In the genomic region with DNA sequence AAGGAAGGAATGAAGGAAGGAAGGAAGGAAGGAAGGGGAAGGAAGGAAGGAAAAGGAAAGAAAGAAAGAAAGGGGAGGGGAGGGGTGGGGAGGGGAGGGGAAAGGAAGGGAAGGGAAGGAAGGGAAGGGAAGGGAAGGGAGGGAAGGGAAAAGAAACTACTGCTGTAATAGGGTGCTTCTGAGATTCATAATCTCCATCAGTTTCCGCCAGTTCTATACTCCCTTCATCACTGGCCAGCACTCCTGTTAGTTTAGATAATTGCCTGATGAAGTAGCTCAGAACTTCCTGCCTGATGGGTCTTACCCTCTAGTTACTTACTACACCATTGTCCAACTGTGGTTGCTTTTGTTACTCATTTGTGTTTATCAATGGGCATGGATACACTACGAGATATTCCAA, we compare ENCODE assay signal across 9 cellular contexts. TPM values are rescaled to one million over a fixed set of nuclear protein-coding genes. Genes with fewer than 3 reads are reported as not detected.
"Had no signal": no experiment of that assay in that cellular context is flagged by ENCODE, and none has a peak within 500 bp of the region (broad histone marks: within the 10 kb centered on the region; RNA-seq: fewer than 3 reads in every experiment).

No MANE protein-coding gene starts in this region.

- H3K9me3 Mint-ChIP-seq: GM23338, H9 had no signal

- H3K4me1 Mint-ChIP-seq: GM23338, H9 had no signal

- H3K4me2 ChIP-seq: GM23338 had no signal

- DNase-seq: H9, HCEC 1CT, IMR-90, KG1 had no signal

- H3K4me3 Mint-ChIP-seq: GM23338, H9 had no signal

- ATAC-seq: GM23338, K562 had no signal

- H2AFZ ChIP-seq: GM23338 had no signal

- H3K27ac Mint-ChIP-seq: GM23338, H9 had no signal

- H3K4me3 ChIP-seq: GM23338, K562 had no signal

- H3K27ac ChIP-seq: HL-60 had no signal

RNA-seq across cellular contexts. Expression of gene KRTAP9-6, which starts 2.0 kb away (rescaled TPM):
- total RNA-seq: GM23338, H1, H9, HT1080, IMR-90, K562 had no signal
- polyA plus RNA-seq: GM23338, H1, IMR-90, K562 had no signal

RNA-seq across cellular contexts. Expression of gene KRTAP9-9, which starts 8.0 kb away (rescaled TPM):
- total RNA-seq: GM23338, H1, H9, HT1080, IMR-90, K562 had no signal
- polyA plus RNA-seq: GM23338, H1, IMR-90, K562 had no signal

RNA-seq across cellular contexts. Expression of gene KRTAP9-7, which starts 12.3 kb away (rescaled TPM):
- total RNA-seq: GM23338, H1, H9, HT1080, IMR-90, K562 had no signal
- polyA plus RNA-seq: GM23338, H1, IMR-90, K562 had no signal

RNA-seq across cellular contexts. Expression of gene KRTAP9-4, which starts 13.7 kb away (rescaled TPM):
- total RNA-seq: GM23338, H1, H9, HT1080, IMR-90, K562 had no signal
- polyA plus RNA-seq: GM23338, H1, IMR-90, K562 had no signal

RNA-seq across cellular contexts. Expression of gene KRTAP9-8, which starts 25.4 kb away (rescaled TPM):
- total RNA-seq: GM23338, H1, H9, HT1080, IMR-90, K562 had no signal
- polyA plus RNA-seq: GM23338, H1, IMR-90, K562 had no signal
